21 cellular contexts compared by ENCODE assay signal in genomic region chr16:74031551-74031950, GRCh38.
"Had no signal": no experiment of that assay in that cellular context is flagged by ENCODE, and none has a peak within 500 bp of the region (broad histone marks: within the 10 kb centered on the region; RNA-seq: fewer than 3 reads in every experiment).

No MANE protein-coding gene starts in this region.

- H3K4me3 ChIP-seq: esophagus squamous epithelium, gastroesophageal sphincter, ovary, right atrium auricular region, sigmoid colon, skin epidermis, thoracic aorta, transverse colon had no signal

- H3K27me3 Mint-ChIP-seq: stimulated activated naive CD8-positive, alpha-beta T cell treated with anti-CD3 and anti-CD28 coated beads, Interleukin-15, amount 100 ng/mL, for 72 hours had no signal

- H3K9me3 ChIP-seq: esophagus squamous epithelium, gastroesophageal sphincter, ovary, right atrium auricular region, sigmoid colon, thoracic aorta, transverse colon had no signal

- H3K27ac ChIP-seq: esophagus squamous epithelium, gastroesophageal sphincter, ovary, right atrium auricular region, sigmoid colon, skin epidermis, thoracic aorta, transverse colon had no signal

- H3K36me3 Mint-ChIP-seq: natural killer cell treated with Interleukin-12 subunit alpha and Interleukin-12 subunit beta and Interleukin-15 and Interleukin-18, amount 100 ng/mL, for 72 hours; stimulated activated naive B cell treated with anti-CD40 and anti-IgM and Interleukin-4, amounts not matched to agents 10 μg/mL and 1 μg/mL and 100 μg/mL, for 72 hours had no signal

- H3K27ac Mint-ChIP-seq: natural killer cell treated with Interleukin-12 subunit alpha and Interleukin-12 subunit beta and Interleukin-15 and Interleukin-18, amount 100 ng/mL, for 72 hours; stimulated activated naive B cell treated with anti-CD40 and anti-IgM and Interleukin-4, amounts not matched to agents 10 μg/mL and 1 μg/mL and 100 μg/mL, for 72 hours; stimulated activated naive CD8-positive, alpha-beta T cell treated with anti-CD3 and anti-CD28 coated beads, Interleukin-15, amount 100 ng/mL, for 72 hours had no signal

- H3K4me1 ChIP-seq: esophagus squamous epithelium, gastroesophageal sphincter, right atrium auricular region, sigmoid colon had no signal

- ATAC-seq: gastroesophageal sphincter; left lobe of liver; natural killer cell treated with Interleukin-12 subunit alpha and Interleukin-12 subunit beta and Interleukin-15 and Interleukin-18, amount 100 ng/mL, for 72 hours; stimulated activated naive B cell treated with anti-CD40 and anti-IgM and Interleukin-4, amounts not matched to agents 10 μg/mL and 1 μg/mL and 100 μg/mL, for 72 hours; stimulated activated naive CD8-positive, alpha-beta T cell treated with anti-CD3 and anti-CD28 coated beads, Interleukin-15, amount 100 ng/mL, for 72 hours had no signal

- H3K9me3 Mint-ChIP-seq: natural killer cell treated with Interleukin-12 subunit alpha and Interleukin-12 subunit beta and Interleukin-15 and Interleukin-18, amount 100 ng/mL, for 72 hours; stimulated activated naive B cell treated with anti-CD40 and anti-IgM and Interleukin-4, amounts not matched to agents 10 μg/mL and 1 μg/mL and 100 μg/mL, for 72 hours; stimulated activated naive CD8-positive, alpha-beta T cell treated with anti-CD3 and anti-CD28 coated beads, Interleukin-15, amount 100 ng/mL, for 72 hours had no signal

- H3K4me3 Mint-ChIP-seq: natural killer cell treated with Interleukin-12 subunit alpha and Interleukin-12 subunit beta and Interleukin-15 and Interleukin-18, amount 100 ng/mL, for 72 hours; stimulated activated naive B cell treated with anti-CD40 and anti-IgM and Interleukin-4, amounts not matched to agents 10 μg/mL and 1 μg/mL and 100 μg/mL, for 72 hours; stimulated activated naive CD8-positive, alpha-beta T cell treated with anti-CD3 and anti-CD28 coated beads, Interleukin-15, amount 100 ng/mL, for 72 hours had no signal

- H3K27me3 ChIP-seq: ovary, right atrium auricular region, sigmoid colon, transverse colon had no signal

- H3K4me1 Mint-ChIP-seq: stimulated activated naive B cell treated with anti-CD40 and anti-IgM and Interleukin-4, amounts not matched to agents 10 μg/mL and 1 μg/mL and 100 μg/mL, for 72 hours; stimulated activated naive CD8-positive, alpha-beta T cell treated with anti-CD3 and anti-CD28 coated beads, Interleukin-15, amount 100 ng/mL, for 72 hours had no signal

- H3K36me3 ChIP-seq: esophagus squamous epithelium, gastroesophageal sphincter, ovary, right atrium auricular region, sigmoid colon, thoracic aorta, transverse colon had no signal

- DNase-seq: cortex of kidney; effector memory CD4-positive, alpha-beta T cell; esophagus squamous epithelium; foreskin fibroblast; glutamatergic neuron; islet precursor cell; mammary epithelial cell; nucleus accumbens; ovary; sigmoid colon; stimulated activated CD4-positive, alpha-beta T cell treated with anti-CD3 and anti-CD28 coated beads, Interleukin-2, amount 100 ng/mL, for 24 hours; stimulated activated CD4-positive, alpha-beta T cell treated with anti-CD3 and anti-CD28 coated beads, Interleukin-4, amount 100 ng/mL, for 4 hours; stimulated activated naive B cell treated with anti-CD40 and anti-IgM and Interleukin-4, amounts not matched to agents 10 μg/mL and 1 μg/mL and 100 μg/mL, for 72 hours; stimulated activated naive CD8-positive, alpha-beta T cell treated with anti-CD3 and anti-CD28 coated beads, Interleukin-15, amount 100 ng/mL, for 72 hours; transverse colon had no signal
